In genomic region chr1:39969531-39970270, GRCh38 we compare ENCODE assay signal across 24 cellular contexts. TPM values are rescaled to one million over a fixed set of nuclear protein-coding genes. Genes with fewer than 3 reads are reported as not detected.
DNase-seq lines count a peak whose midpoint lies in the region; ATAC-seq, FAIRE-seq and TF ChIP-seq lines count a peak whose summit lies in the region.
"Had no signal": no experiment of that assay in that cellular context is flagged by ENCODE, and none has a peak within 500 bp of the region (broad histone marks: within the 10 kb centered on the region; RNA-seq: fewer than 3 reads in every experiment).

No MANE protein-coding gene starts in this region.

- H3K4me1 Mint-ChIP-seq in MCF 10A (ENCODE audit: insufficient read depth, unreplicated experiment) = peaks cover 47% of the 10 kb centered on the region

- H3K9me3 ChIP-seq in breast epithelium = no peaks in the 10 kb centered on the region
- no peaks in the 10 kb centered on the region for H3K9me3 ChIP-seq in lower lobe of right lung
- H3K9me3 ChIP-seq: SK-N-SH had no signal

- POLR2A ChIA-PET in MCF 10A (lab: Yijun Ruan, JAX) = interaction anchor here (0.9 to 5.3 kb wide), 15 partner anchors 12 to 121 kb away, joined by 3 to 89 read pairs (median 6); partner anchors contain the start of genes CAP1 and MFSD2A

- H3K27ac ChIP-seq in breast epithelium = no peak overlapping the region
- no peak overlapping the region for H3K27ac ChIP-seq in lower lobe of right lung
- H3K27ac ChIP-seq: cardiac muscle cell, neural progenitor cell had no signal

- ATAC-seq in lower lobe of right lung (peak; percentile 57 to 58), HG03432 (IDR thresholded peaks at IDR 0.05; ENCODE audit: unreplicated experiment) (no peak)
- ATAC-seq: activated CD8-positive, alpha-beta T cell treated with anti-CD3 and anti-CD28 coated beads for 36 hours; stimulated activated effector memory CD8-positive, alpha-beta T cell treated with anti-CD3 and anti-CD28 coated beads, Interleukin-12 subunit alpha, Interleukin-12 subunit beta, amount 100 ng/mL, for 72 hours had no signal

- H3K9me3 Mint-ChIP-seq in MCF 10A (ENCODE audit: unreplicated experiment) = no peaks in the 10 kb centered on the region
- H3K9me3 Mint-ChIP-seq: activated CD8-positive, alpha-beta T cell treated with anti-CD3 and anti-CD28 coated beads for 36 hours; dendritic cell treated with granulocyte-macrophage colony-stimulating factor and Interleukin-4, amounts not matched to agents 40 ng/mL and 50 ng/mL, for 4 days; neural progenitor cell; stimulated activated effector memory CD8-positive, alpha-beta T cell treated with anti-CD3 and anti-CD28 coated beads, Interleukin-12 subunit alpha, Interleukin-12 subunit beta, amount 100 ng/mL, for 72 hours had no signal

- CTCF ChIA-PET in MCF 10A (lab: Yijun Ruan, JAX) = interaction anchor here (0.6 to 12.2 kb wide), 10 partner anchors 12 to 153 kb away, joined by 3 to 373 read pairs (median 4); partner anchors contain the start of gene MFSD2A

- no peak for TF ChIP-seq POLR2A in breast epithelium (IDR thresholded peaks at IDR 0.05)

- H3K27me3 ChIP-seq in breast epithelium = no peaks in the 10 kb centered on the region
- no peaks in the 10 kb centered on the region for H3K27me3 ChIP-seq in bronchial epithelial cell (ENCODE audit: control insufficient read depth, insufficient read depth, low read length)
- no peaks in the 10 kb centered on the region for H3K27me3 ChIP-seq in lower lobe of right lung (ENCODE audit: low read depth)
- H3K27me3 ChIP-seq: neural progenitor cell had no signal

- no peak for FAIRE-seq in bronchial epithelial cell (lab: Jason Lieb, UNC)
- FAIRE-seq: A204.1 had no signal

- H3K36me3 ChIP-seq in breast epithelium = no peaks in the 10 kb centered on the region
- H3K36me3 ChIP-seq in bronchial epithelial cell (ENCODE audit: control insufficient read depth, insufficient read depth, low read length) = peaks cover 25% of the 10 kb centered on the region
- peaks cover 34% of the 10 kb centered on the region for H3K36me3 ChIP-seq in lower lobe of right lung
- H3K36me3 ChIP-seq: cardiac muscle cell, neural progenitor cell had no signal

- H3K4me1 ChIP-seq in breast epithelium (no peaks in the 10 kb centered on the region), lower lobe of right lung (peaks cover 34% of the 10 kb centered on the region)
- H3K4me1 ChIP-seq: neural progenitor cell had no signal

- in situ Hi-C loops in ACHN (cut with HindIII; ENCODE audit: low pct_ligation_motif_present, low pct_unique_long_range_greater_than_20kb, low sequenced_read_pairs) = no loop called here

- H3K27ac Mint-ChIP-seq in MCF 10A (ENCODE audit: low read depth, unreplicated experiment) = peak overlapping the region; percentile 46
- H3K27ac Mint-ChIP-seq: activated CD8-positive, alpha-beta T cell treated with anti-CD3 and anti-CD28 coated beads for 36 hours; dendritic cell treated with granulocyte-macrophage colony-stimulating factor and Interleukin-4, amounts not matched to agents 40 ng/mL and 50 ng/mL, for 4 days; neural progenitor cell; stimulated activated effector memory CD8-positive, alpha-beta T cell treated with anti-CD3 and anti-CD28 coated beads, Interleukin-12 subunit alpha, Interleukin-12 subunit beta, amount 100 ng/mL, for 72 hours had no signal

- peaks cover 63% of the 10 kb centered on the region for H3K36me3 Mint-ChIP-seq in MCF 10A (ENCODE audit: insufficient read depth, unreplicated experiment)

- H3K4me3 Mint-ChIP-seq in MCF 10A (ENCODE audit: unreplicated experiment) = no peak overlapping the region
- H3K4me3 Mint-ChIP-seq: activated CD8-positive, alpha-beta T cell treated with anti-CD3 and anti-CD28 coated beads for 36 hours; B cell; dendritic cell treated with granulocyte-macrophage colony-stimulating factor and Interleukin-4, amounts not matched to agents 40 ng/mL and 50 ng/mL, for 4 days; neural progenitor cell; stimulated activated effector memory CD8-positive, alpha-beta T cell treated with anti-CD3 and anti-CD28 coated beads, Interleukin-12 subunit alpha, Interleukin-12 subunit beta, amount 100 ng/mL, for 72 hours had no signal

- BruUV-seq in MCF 10A (replicated peaks; lab: Mats Ljungman, UMichigan) = no TSS peak

- intact Hi-C loops in MCF 10A (cut with micrococcal nuclease) (loop anchor here (5.0 kb wide), 1 partner anchor 67 kb away; the partner anchor contains the start of gene MYCL), breast epithelium (cut with DNase I; ENCODE audit: low total_unique reads) (loop anchor here (5.0 kb wide), 1 partner anchor 152 kb away; no protein-coding TSS in a partner anchor), lower lobe of right lung (cut with DNase I) (loop anchor here (10.0 kb wide), 1 partner anchor 135 kb away; no protein-coding TSS in a partner anchor)

- TF ChIP-seq CTCF in MCF 10A (IDR thresholded peaks at IDR 0.05; ENCODE audit: unreplicated experiment) (no peak), breast epithelium (IDR thresholded peaks at IDR 0.05) (no peak), bronchial epithelial cell (IDR thresholded peaks at IDR 0.05; ENCODE audit: insufficient read depth, low read length, severe bottlenecking) (no peak), lower lobe of right lung (IDR thresholded peaks at IDR 0.05) (no peak)

- DNase-seq in MCF 10A (ENCODE audit: unreplicated experiment) = peak; percentile 86
- DNase-seq in breast epithelium (ENCODE audit: low spot score in 2 of 2) = no peak
- DNase-seq in bronchial epithelial cell (ENCODE audit: low read depth) = peak; percentile 93
- peak; percentile 83 for DNase-seq in lower lobe of right lung
- DNase-seq in stimulated activated CD4-positive, alpha-beta T cell treated with anti-CD3 and anti-CD28 coated beads, Interleukin-4, amount 100 ng/mL, for 1 hour = no peak
- DNase-seq in ACHN = no peak
- DNase-seq in NCI-H82 (lab: John Stamatoyannopoulos, UW) = no peak
- DNase-seq: activated CD4-positive, CD25-positive, alpha-beta regulatory T cell; activated CD8-positive, alpha-beta T cell treated with anti-CD3 and anti-CD28 coated beads for 36 hours; activated T-cell treated with anti-CD3 and anti-CD28 coated beads for 4 hours; amniotic stem cell; DMS53; foreskin melanocyte; hippocampal formation; NCI-H524; SK-N-SH had no signal

- H3K27me3 Mint-ChIP-seq in MCF 10A (ENCODE audit: insufficient read depth, unreplicated experiment) = no peaks in the 10 kb centered on the region
- H3K27me3 Mint-ChIP-seq: activated CD8-positive, alpha-beta T cell treated with anti-CD3 and anti-CD28 coated beads for 36 hours; B cell had no signal

- H3K4me3 ChIP-seq in breast epithelium (no peak overlapping the region), bronchial epithelial cell (ENCODE audit: low read depth, low read length) (no peak overlapping the region), lower lobe of right lung (no peak overlapping the region)
- H3K4me3 ChIP-seq: cardiac muscle cell, lung, neural progenitor cell had no signal

RNA-seq across cellular contexts. Expression of gene MFSD2A, which starts 14.8 kb away (rescaled TPM):
- 49.1 and 52.9 TPM in 2 replicates for total RNA-seq in MCF 10A (2022)
- 10 to 100 TPM in 1 of 3 donors, 1 to 10 TPM in 2; 3.0 to 61.5 (median 7.9) TPM for total RNA-seq in breast epithelium
- 8.8 and 11.1 TPM in 2 replicates for total RNA-seq in bronchial epithelial cell
- 110 TPM for total RNA-seq in lower lobe of right lung
- total RNA-seq: cardiac muscle cell had no signal

Comparison
In these comparisons a context has a peak if more than half of its experiments do, and no peak if none do; other contexts are left out.
1. DNase-seq: peak in MCF 10A (single experiment), bronchial epithelial cell (single experiment) and lower lobe of right lung (single experiment); none in breast epithelium (0 of 2), stimulated activated CD4-positive, alpha-beta T cell treated with anti-CD3 and anti-CD28 coated beads, Interleukin-4, amount 100 ng/mL, for 1 hour (single experiment), ACHN (single experiment) and NCI-H82 (single experiment).